22 cellular contexts compared by ENCODE assay signal in genomic region chr7:35353481-35353880, GRCh38.
"Had no signal": no experiment of that assay in that cellular context is flagged by ENCODE, and none has a peak within 500 bp of the region (broad histone marks: within the 10 kb centered on the region; RNA-seq: fewer than 3 reads in every experiment).

No MANE protein-coding gene starts in this region.

- H3K27me3 ChIP-seq: heart left ventricle, neutrophil, pancreas, tibial artery had no signal

- FAIRE-seq: bronchial epithelial cell, islet of Langerhans, pancreas had no signal

- H3K4me3 ChIP-seq: heart left ventricle, pancreas, psoas muscle, tibial artery had no signal

- H3K36me3 ChIP-seq: heart left ventricle, neutrophil, pancreas, tibial artery had no signal

- DNase-seq: activated CD4-positive, alpha-beta memory T cell treated with anti-CD3 and anti-CD28 coated beads for 36 hours; activated CD4-positive, alpha-beta T cell treated with anti-CD3 and anti-CD28 coated beads for 4 hours; activated CD4-positive, CD25-positive, alpha-beta regulatory T cell; activated effector memory CD4-positive, alpha-beta T cell treated with anti-CD3 and anti-CD28 coated beads, Interleukin-2, amount 50 U/mL, for 16 hours; activated naive CD4-positive, alpha-beta T cell treated with anti-CD3 and anti-CD28 coated beads, Interleukin-2, amount 10 ng/mL, durations not matched to agents 7 days and 5 days; amygdala; cortex of kidney; heart left ventricle; left cardiac atrium; mesendoderm; naive thymus-derived CD4-positive, alpha-beta T cell; pancreas; psoas muscle; right cardiac atrium; stimulated activated CD4-positive, alpha-beta T cell treated with anti-CD3 and anti-CD28 coated beads, Interleukin-12 subunit alpha, Interleukin-12 subunit beta, amount 100 ng/mL, for 4 hours; stimulated activated CD4-positive, alpha-beta T cell treated with anti-CD3 and anti-CD28 coated beads, Interleukin-4, amount 100 ng/mL, for 4 hours; substantia nigra; T1000; tibial artery had no signal

- H3K4me1 ChIP-seq: pancreas, psoas muscle, tibial artery had no signal

- H3K9me3 ChIP-seq: neutrophil, pancreas, psoas muscle had no signal

- ATAC-seq: heart left ventricle; naive thymus-derived CD4-positive, alpha-beta T cell; pancreas; psoas muscle; right cardiac atrium had no signal

- H3K27ac ChIP-seq: heart left ventricle, neutrophil, pancreas, psoas muscle, tibial artery had no signal
